ENCODE assay signal across 10 cellular contexts in the genomic region with DNA sequence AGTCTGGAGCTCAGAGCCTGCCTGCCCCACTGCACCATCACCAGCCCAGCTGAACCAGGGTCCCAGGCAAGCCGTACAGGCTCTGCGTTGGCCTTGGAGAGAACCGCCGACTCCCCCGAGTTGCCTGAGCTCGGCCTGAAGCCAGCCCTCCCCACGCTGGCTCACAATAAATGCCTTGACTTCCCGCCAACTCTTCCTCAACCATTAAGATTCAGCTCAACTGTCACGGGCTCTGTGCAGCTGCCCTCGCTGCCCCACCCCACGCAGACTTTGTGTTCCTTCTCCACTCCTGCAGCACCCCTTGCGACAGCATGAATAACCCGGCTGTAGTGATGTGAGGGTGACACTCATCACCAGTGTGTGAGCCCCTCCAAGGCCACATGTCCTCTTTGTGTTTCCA. TPM values are rescaled to one million over a fixed set of nuclear protein-coding genes. Genes with fewer than 3 reads are reported as not detected.
DNase-seq lines count a peak whose midpoint lies in the region; ATAC-seq and TF ChIP-seq lines count a peak whose summit lies in the region.
"Had no signal": no experiment of that assay in that cellular context is flagged by ENCODE, and none has a peak within 500 bp of the region (broad histone marks: within the 10 kb centered on the region; RNA-seq: fewer than 3 reads in every experiment).

No MANE protein-coding gene starts in this region.

- peak; percentile 79 for ATAC-seq in upper lobe of right lung

- intact Hi-C loops in mammary epithelial cell (cut with micrococcal nuclease), result no loop called here
- intact Hi-C loops in breast epithelium (cut with DNase I; ENCODE audit: low total_unique reads), result no loop called here
- intact Hi-C loops in upper lobe of right lung (cut with DNase I), result no loop called here
- intact Hi-C loops in spleen (cut with DNase I; ENCODE audit: low total_unique reads), result no loop called here

- H3K27me3 ChIP-seq in mammary epithelial cell (ENCODE audit: insufficient read depth, low read length) (no peaks in the 10 kb centered on the region), breast epithelium (no peaks in the 10 kb centered on the region), upper lobe of right lung (no peaks in the 10 kb centered on the region), spleen (replicated peaks in 1 of 7) (no peaks in the 10 kb centered on the region)

- no peaks in the 10 kb centered on the region for H3K9me3 ChIP-seq in mammary epithelial cell (replicated peaks; ENCODE audit: insufficient read depth, low read length)
- H3K9me3 ChIP-seq in breast epithelium, result no peaks in the 10 kb centered on the region
- H3K9me3 ChIP-seq in upper lobe of right lung, result no peaks in the 10 kb centered on the region
- H3K9me3 ChIP-seq in spleen, result no peaks in the 10 kb centered on the region

- CTCF ChIA-PET in mammary epithelial cell (lab: Charles Lee; ENCODE audit: low non-redundant PET), result no interaction called here

- in situ Hi-C loops in mammary epithelial cell (cut with MboI; ENCODE audit: low sequenced_read_pairs in 2 of 2), result no loop called here

- H4K20me1 ChIP-seq in mammary epithelial cell (ENCODE audit: insufficient read depth, low read length), result no peaks in the 10 kb centered on the region

- no peak overlapping the region for H3K4me3 ChIP-seq in mammary epithelial cell (replicated peaks in 1 of 3; ENCODE audit: insufficient read depth in 1 of 3, low read depth in 2 of 3, low read length in 3 of 3)
- H3K4me3 ChIP-seq in breast epithelium, result no peak overlapping the region
- no peak overlapping the region for H3K4me3 ChIP-seq in upper lobe of right lung
- no peak overlapping the region for H3K4me3 ChIP-seq in spleen

- no TSS peak for BruUV-seq in mammary epithelial cell (replicated peaks; lab: Mats Ljungman, UMichigan)

- no peak for TF ChIP-seq CTCF in mammary epithelial cell (conservative IDR thresholded peaks at IDR 0.05 in 1 of 2, IDR thresholded peaks at IDR 0.05 in 1 of 2; ENCODE audit: extremely low read depth in 1 of 2, insufficient read depth in 1 of 2, low read depth in 1 of 2, low read length in 2 of 2)
- TF ChIP-seq CTCF in breast epithelium (IDR thresholded peaks at IDR 0.05), result no peak
- no peak for TF ChIP-seq CTCF in upper lobe of right lung (IDR thresholded peaks at IDR 0.05)
- TF ChIP-seq CTCF in spleen (IDR thresholded peaks at IDR 0.05 in 8 of 11, conservative IDR thresholded peaks at IDR 0.05 in 3 of 11), result no peak

- no peaks in the 10 kb centered on the region for H3K36me3 ChIP-seq in mammary epithelial cell (ENCODE audit: insufficient read depth, low read length)
- H3K36me3 ChIP-seq in breast epithelium, result no peaks in the 10 kb centered on the region
- no peaks in the 10 kb centered on the region for H3K36me3 ChIP-seq in upper lobe of right lung
- peaks cover 0 to 5% (median 0%) of the 10 kb centered on the region in 6 donors for H3K36me3 ChIP-seq in spleen
- H3K36me3 ChIP-seq: WERI-Rb-1 had no signal

- dilution Hi-C loops in mammary epithelial cell (cut with HindIII; ENCODE audit: low sequenced_read_pairs), result no loop called here

- H3K4me1 ChIP-seq in mammary epithelial cell (ENCODE audit: insufficient read depth, low read length) (no peaks in the 10 kb centered on the region), breast epithelium (no peaks in the 10 kb centered on the region), upper lobe of right lung (no peaks in the 10 kb centered on the region), spleen (peaks cover 0 to 65% (median 17%) of the 10 kb centered on the region in 6 donors)

- H3K4me2 ChIP-seq in mammary epithelial cell (ENCODE audit: insufficient read depth, low read depth, low read length), result no peak overlapping the region

- DNase-seq in mammary epithelial cell (no peak), breast epithelium (ENCODE audit: low spot score in 2 of 2) (no peak), anterior cingulate cortex (lab: John Stamatoyannopoulos, UW) (peak in 57 of 58 donors; percentile 15 to 90 (median 67)), left kidney (ENCODE audit: low read depth, low spot score) (peak; percentile 64), upper lobe of right lung (peak; percentile 73), spleen (no peak), GOT3 (lab: John Stamatoyannopoulos, UW) (no peak), NCI-H1417 treated with DMSO at 0.1 percent for 48 hours (lab: John Stamatoyannopoulos, UW) (no peak)
- DNase-seq: WERI-Rb-1 had no signal

- H3K9ac ChIP-seq in mammary epithelial cell (ENCODE audit: insufficient read depth, low read length), result no peak overlapping the region

- H3K27ac ChIP-seq in mammary epithelial cell (ENCODE audit: insufficient read depth, low read depth, low read length), result no peak overlapping the region
- H3K27ac ChIP-seq in breast epithelium, result no peak overlapping the region
- no peak overlapping the region for H3K27ac ChIP-seq in upper lobe of right lung
- H3K27ac ChIP-seq in spleen, result peak overlapping the region in 3 of 8 donors; percentile 4 to 28 (median 14)
- H3K27ac ChIP-seq: WERI-Rb-1 had no signal

- no peaks in the 10 kb centered on the region for H3K79me2 ChIP-seq in mammary epithelial cell (ENCODE audit: insufficient read depth, low read length)

- H2AFZ ChIP-seq in mammary epithelial cell (ENCODE audit: low read depth, low read length), result peak overlapping the region; percentile 51

- 12% methylated on average over 11 of the region's 13 CpGs for WGBS in mammary epithelial cell (ENCODE audit: low coverage, missing lambda C conversion rate)
- WGBS in spleen, 5 donors, result 33 to 64% (median 49%) methylated on average over 7 to 13 of the region's 13 CpGs

- TF ChIP-seq POLR2A in breast epithelium (IDR thresholded peaks at IDR 0.05) (no peak), spleen (IDR thresholded peaks at IDR 0.05) (no peak)

RNA-seq across cellular contexts. Expression of gene QPRT, which starts 4.8 kb away (rescaled TPM):
- total RNA-seq in mammary epithelial cell (under 1 TPM; 0.12 to 0.33 TPM), breast epithelium (10 to 100 TPM in 1 of 3 donors, 1 to 10 TPM in 2; 2.4 to 13.3 (median 9.5) TPM), upper lobe of right lung (15.0 TPM), spleen (10 to 100 TPM in 6 of 7 donors, 1 to 10 TPM in 1; 8.8 to 37.2 (median 21.7) TPM)
- polyA plus RNA-seq in mammary epithelial cell (1.00 TPM), spleen (1 to 10 TPM; 3.3 to 8.0 (median 7.5) TPM)
- polyA minus RNA-seq in mammary epithelial cell, result 8.8 TPM
- polyA plus RNA-seq: IgD-negative memory B cell had no signal

RNA-seq across cellular contexts. Expression of gene SPN, which starts 11.1 kb away (rescaled TPM):
- not detected for total RNA-seq in mammary epithelial cell
- not detected for polyA plus RNA-seq in mammary epithelial cell
- not detected for polyA minus RNA-seq in mammary epithelial cell
- 1 to 10 TPM; 1.4 to 5.1 (median 2.3) TPM for total RNA-seq in breast epithelium
- total RNA-seq in upper lobe of right lung, result 70.7 TPM
- 10 to 100 TPM; 21.6 to 46.4 (median 28.7) TPM for total RNA-seq in spleen
- 1 to 10 TPM; 3.9 to 9.1 (median 7.3) TPM for polyA plus RNA-seq in spleen

Comparison
In these comparisons a context has a peak if more than half of its experiments do, and no peak if none do; other contexts are left out.
1. DNase-seq: peak in anterior cingulate cortex (57 of 58), left kidney (single experiment) and upper lobe of right lung (single experiment); none in mammary epithelial cell (single experiment), breast epithelium (0 of 2), spleen (single experiment), GOT3 (single experiment) and NCI-H1417 treated with DMSO at 0.1 percent for 48 hours (single experiment).